Comparison of ENCODE assay signal across 16 cellular contexts in genomic region chr6:33726696-33727095, GRCh38. TPM values are rescaled to one million over a fixed set of nuclear protein-coding genes. Genes with fewer than 3 reads are reported as not detected.
DNase-seq lines count a peak whose midpoint lies in the region; ATAC-seq and TF ChIP-seq lines count a peak whose summit lies in the region.
"Had no signal": no experiment of that assay in that cellular context is flagged by ENCODE, and none has a peak within 500 bp of the region (broad histone marks: within the 10 kb centered on the region; RNA-seq: fewer than 3 reads in every experiment).

No MANE protein-coding gene starts in this region.

- H3K27me3 Mint-ChIP-seq in chondrocyte (ENCODE audit: low read depth), result peaks cover 2% of the 10 kb centered on the region

- H3K4me3 ChIP-seq in heart right ventricle (no peak overlapping the region), lower lobe of right lung (no peak overlapping the region), psoas muscle (no peak overlapping the region)
- H3K4me3 ChIP-seq: GM12878 had no signal

- H3K27ac ChIP-seq in heart right ventricle (peak overlapping the region in 9 of 10 donors; percentile 69 to 94 (median 78)), lower lobe of right lung (no peak overlapping the region), psoas muscle (peak overlapping the region; percentile 100)
- H3K27ac ChIP-seq: HL-60 had no signal

- peaks cover 0 to 6% (median 0%) of the 10 kb centered on the region in 7 donors for H3K27me3 ChIP-seq in heart right ventricle
- no peaks in the 10 kb centered on the region for H3K27me3 ChIP-seq in lower lobe of right lung (ENCODE audit: low read depth)
- no peaks in the 10 kb centered on the region for H3K27me3 ChIP-seq in psoas muscle (ENCODE audit: insufficient read depth in 3 of 3, low read length in 2 of 3)

- intact Hi-C loops in heart right ventricle (cut with DNase I) (no loop called here), Right ventricle myocardium superior (cut with DNase I) (no loop called here), lower lobe of right lung (cut with DNase I) (no loop called here), psoas muscle (cut with DNase I) (no loop called here)

- H3K36me3 ChIP-seq in heart right ventricle, result peaks cover 0 to 14% (median 0%) of the 10 kb centered on the region in 9 donors
- H3K36me3 ChIP-seq in lower lobe of right lung, result peaks cover 4% of the 10 kb centered on the region
- H3K36me3 ChIP-seq in psoas muscle (ENCODE audit: insufficient read depth in 1 of 2, low read depth in 1 of 2), result peaks cover 3 to 91% of the 10 kb centered on the region in 2 donors

- DNase-seq in heart right ventricle (no peak), Right ventricle myocardium superior (no peak), chondrocyte (ENCODE audit: low spot score) (peak; percentile 86), lower lobe of right lung (peak; percentile 32), psoas muscle (no peak)
- no peak for DNase-seq in stimulated activated naive CD4-positive, alpha-beta T cell (lab: John Stamatoyannopoulos, UW)
- DNase-seq: 8988T; AML-193; CD4-positive, alpha-beta memory T cell; DMS79; HCEC 1CT; HFFc6 had no signal

- WGBS in heart right ventricle, 2 donors, result 89 to 94% methylated on average over 15 of the region's 15 CpGs
- WGBS in psoas muscle, 3 donors, result 86 to 88% (median 88%) methylated on average over 15 of the region's 15 CpGs

- no peaks in the 10 kb centered on the region for H3K9me3 ChIP-seq in heart right ventricle
- no peaks in the 10 kb centered on the region for H3K9me3 ChIP-seq in lower lobe of right lung
- no peaks in the 10 kb centered on the region for H3K9me3 ChIP-seq in psoas muscle

- no peaks in the 10 kb centered on the region for H3K4me1 Mint-ChIP-seq in chondrocyte (ENCODE audit: low read depth)

- TF ChIP-seq CTCF in heart right ventricle (IDR thresholded peaks at IDR 0.05) (no peak), chondrocyte (IDR thresholded peaks at IDR 0.05) (no peak), lower lobe of right lung (IDR thresholded peaks at IDR 0.05) (no peak), psoas muscle (IDR thresholded peaks at IDR 0.05) (no peak)

- H3K27ac Mint-ChIP-seq in chondrocyte (ENCODE audit: unreplicated experiment), result no peak overlapping the region
- H3K27ac Mint-ChIP-seq: CD4-positive, alpha-beta memory T cell; HFFc6 had no signal

- peaks cover 6% of the 10 kb centered on the region for H3K36me3 Mint-ChIP-seq in chondrocyte (ENCODE audit: low read depth)
- H3K36me3 Mint-ChIP-seq: CD4-positive, alpha-beta memory T cell had no signal

- ATAC-seq in heart right ventricle (no peak), Right ventricle myocardium superior (ENCODE audit: poor library complexity) (no peak), lower lobe of right lung (no peak), psoas muscle (no peak), HG03095 (IDR thresholded peaks at IDR 0.05; ENCODE audit: unreplicated experiment) (no peak), HG03439 (IDR thresholded peaks at IDR 0.05; ENCODE audit: unreplicated experiment) (no peak)
- ATAC-seq: GM12878 had no signal

- no peak overlapping the region for H3K4me3 Mint-ChIP-seq in chondrocyte (ENCODE audit: unreplicated experiment)
- H3K4me3 Mint-ChIP-seq: CD4-positive, alpha-beta memory T cell; HFFc6 had no signal

- H3K4me1 ChIP-seq in heart right ventricle (peaks cover 9 to 73% (median 48%) of the 10 kb centered on the region in 9 donors), lower lobe of right lung (peaks cover 5% of the 10 kb centered on the region), psoas muscle (peaks cover 47% of the 10 kb centered on the region)

- no peaks in the 10 kb centered on the region for H3K9me3 Mint-ChIP-seq in chondrocyte (ENCODE audit: low read depth)
- H3K9me3 Mint-ChIP-seq: HFFc6 had no signal

RNA-seq across cellular contexts. Expression of gene UQCC2, which starts 15.2 kb away (rescaled TPM):
- total RNA-seq in heart right ventricle (100 to 1,000 TPM; 222 to 328 (median 245) TPM), Right ventricle myocardium superior (208 TPM), chondrocyte (64.5 to 80.2 TPM (median 67.6 TPM) in 3 replicates), lower lobe of right lung (39.6 TPM), psoas muscle (100 to 1,000 TPM; 118 to 184 (median 145) TPM)
- polyA plus RNA-seq in heart right ventricle (100 to 1,000 TPM; 200 to 598 TPM), psoas muscle (100 to 1,000 TPM; 129 to 158 (median 141) TPM)

RNA-seq across cellular contexts. Expression of gene IP6K3, which starts 20.0 kb away (rescaled TPM):
- total RNA-seq in heart right ventricle, result 10 to 100 TPM; 15.9 to 55.7 (median 27.5) TPM
- 10 to 100 TPM; 18.4 to 32.6 TPM for polyA plus RNA-seq in heart right ventricle
- 44.2 TPM for total RNA-seq in Right ventricle myocardium superior
- total RNA-seq in chondrocyte, result 6.1 to 9.0 TPM (median 6.5 TPM) in 3 replicates
- total RNA-seq in lower lobe of right lung, result 3.5 TPM
- total RNA-seq in psoas muscle, result 100 to 1,000 TPM; 113 to 363 (median 306) TPM
- polyA plus RNA-seq in psoas muscle, result 100 to 1,000 TPM in 2 of 3 donors, 10 to 100 TPM in 1; 95.7 to 220 (median 175) TPM
- total RNA-seq: CD4-positive, alpha-beta memory T cell; GM12878 had no signal
- polyA plus RNA-seq: CD4-positive, alpha-beta memory T cell had no signal

Comparison
In these comparisons a context has a peak if more than half of its experiments do, and no peak if none do; other contexts are left out.
1. DNase-seq: peak in chondrocyte (single experiment) and lower lobe of right lung (single experiment); none in heart right ventricle (0 of 2), Right ventricle myocardium superior (single experiment), psoas muscle (0 of 2) and stimulated activated naive CD4-positive, alpha-beta T cell (0 of 6).